In genomic region chr17:46943511-46944393, GRCh38 we compare ENCODE assay signal across 1 cellular context.
TF ChIP-seq lines count a peak whose summit lies in the region.

No MANE protein-coding gene starts in this region.

TF ChIP-seq in K562, 482 proteins besides CTCF, POLR2A, EP300 and RAD21 (continued from another document and continues in another):
- peak; percentile 37; the same call in 1 of the 2 replicates for TF ChIP-seq L3MBTL2 (IDR thresholded peaks at IDR 0.05)
- no peak for TF ChIP-seq PTBP1 (IDR thresholded peaks at IDR 0.05; ENCODE audit: low read depth, low read length)
- TF ChIP-seq TCF7L2 (IDR thresholded peaks at IDR 0.05; ENCODE audit: low read depth, low read length) = no peak
- no peak for TF ChIP-seq BHLHE40 (IDR thresholded peaks at IDR 0.05; ENCODE audit: low read length)
- TF ChIP-seq ZNF511 (CRISPR knock-in tag; IDR thresholded peaks at IDR 0.05) = 0 out of 2 replicates have a peak, but pooled peaks have one; percentile 28
- no peak for TF ChIP-seq HDAC2 (IDR thresholded peaks at IDR 0.05)
- TF ChIP-seq MYNN (IDR thresholded peaks at IDR 0.05) = 0 out of 2 replicates have a peak, but pooled peaks have one; percentile 12
- TF ChIP-seq MYNN (CRISPR knock-in tag; IDR thresholded peaks at IDR 0.05) = no peak
- peak; percentile 56; the same call in 1 of the 2 replicates for TF ChIP-seq FOSL1 (tag; conservative IDR thresholded peaks at IDR 0.05)
- TF ChIP-seq DEAF1 (CRISPR knock-in tag; IDR thresholded peaks at IDR 0.05) = no peak
- no peak for TF ChIP-seq ZNF280A (IDR thresholded peaks at IDR 0.05; ENCODE audit: low read depth, partially characterized antibody)
- no peak for TF ChIP-seq RBM39 (optimal IDR thresholded peaks at IDR 0.05; ENCODE audit: low read depth, low read length)
- no peak for TF ChIP-seq ZNF347 (CRISPR knock-in tag; IDR thresholded peaks at IDR 0.05; ENCODE audit: low read depth)
- no peak for TF ChIP-seq ZNF354B (CRISPR knock-in tag; IDR thresholded peaks at IDR 0.05)
- no peak for TF ChIP-seq MEF2A (IDR thresholded peaks at IDR 0.05; ENCODE audit: control insufficient read depth, low read depth, low read length)
- peak; percentile 94 for TF ChIP-seq POLR2AphosphoS2 (IDR thresholded peaks at IDR 0.05; ENCODE audit: low read length)
- TF ChIP-seq MEF2D (tag; conservative IDR thresholded peaks at IDR 0.05; ENCODE audit: low read depth) = no peak
- TF ChIP-seq RREB1 (CRISPR knock-in tag; IDR thresholded peaks at IDR 0.05) = no peak
- TF ChIP-seq ZNF79 (CRISPR knock-in tag; IDR thresholded peaks at IDR 0.05; ENCODE audit: low read depth) = no peak
- no peak for TF ChIP-seq SMAD2 (IDR thresholded peaks at IDR 0.05; ENCODE audit: low read depth, low read length)
- no peak for TF ChIP-seq PHB2 (IDR thresholded peaks at IDR 0.05; ENCODE audit: low read depth)
- TF ChIP-seq RUNX1 (IDR thresholded peaks at IDR 0.05; ENCODE audit: low read depth) = no peak
- TF ChIP-seq MAZ (CRISPR knock-in tag; conservative IDR thresholded peaks at IDR 0.05 in 1 of 2, IDR thresholded peaks at IDR 0.05 in 1 of 2) = no peak
- TF ChIP-seq FOXJ3 (CRISPR knock-in tag; IDR thresholded peaks at IDR 0.05) = no peak
- 0 out of 2 replicates have a peak, but pooled peaks have one; percentile 13 for TF ChIP-seq JUND (IDR thresholded peaks at IDR 0.05; ENCODE audit: borderline replicate concordance, low read depth, low read length)
- TF ChIP-seq JUND (tag; IDR thresholded peaks at IDR 0.05; ENCODE audit: borderline replicate concordance, low read depth, low read length) = 0 out of 3 replicates have a peak, but pooled peaks have one; percentile 23
- TF ChIP-seq TAF7 (tag; IDR thresholded peaks at IDR 0.05) = no peak
- TF ChIP-seq ZNF277 (CRISPR knock-in tag; IDR thresholded peaks at IDR 0.05; ENCODE audit: borderline replicate concordance) = no peak
- no peak for TF ChIP-seq CBX5 (IDR thresholded peaks at IDR 0.05; ENCODE audit: borderline replicate concordance, low read depth)
- no peak for TF ChIP-seq TCFL5 (CRISPR knock-in tag; conservative IDR thresholded peaks at IDR 0.05)
- no peak for TF ChIP-seq SOX6 (IDR thresholded peaks at IDR 0.05)
- no peak for TF ChIP-seq RBM22 (IDR thresholded peaks at IDR 0.05; ENCODE audit: low read depth, low read length, poor library complexity, severe bottlenecking)
- no peak for TF ChIP-seq ETS1 (conservative IDR thresholded peaks at IDR 0.05; ENCODE audit: control insufficient read depth, low read depth, low read length)
- no peak for TF ChIP-seq DACH1 (IDR thresholded peaks at IDR 0.05; ENCODE audit: partially characterized antibody)
- TF ChIP-seq ZNF778 (CRISPR knock-in tag; IDR thresholded peaks at IDR 0.05) = no peak
- TF ChIP-seq TRIM28 (IDR thresholded peaks at IDR 0.05) = no peak
- TF ChIP-seq SRSF1 (IDR thresholded peaks at IDR 0.05; ENCODE audit: low read depth, low read length) = no peak
- no peak for TF ChIP-seq KLF6 (CRISPR knock-in tag; IDR thresholded peaks at IDR 0.05; ENCODE audit: borderline replicate concordance)
- TF ChIP-seq RFX7 (CRISPR knock-in tag; IDR thresholded peaks at IDR 0.05) = no peak
- TF ChIP-seq ZNF133 (CRISPR knock-in tag; IDR thresholded peaks at IDR 0.05) = no peak
- TF ChIP-seq HDGF (IDR thresholded peaks at IDR 0.05) = no peak
- no peak for TF ChIP-seq U2AF2 (optimal IDR thresholded peaks at IDR 0.05; ENCODE audit: low read depth, low read length)
- TF ChIP-seq ZBTB33 (CRISPR knock-in tag; IDR thresholded peaks at IDR 0.05) = peak; percentile 27
- TF ChIP-seq CBX2 (IDR thresholded peaks at IDR 0.05; ENCODE audit: insufficient read depth, low read length, poor library complexity, severe bottlenecking) = no peak
- TF ChIP-seq CBX3 (IDR thresholded peaks at IDR 0.05; ENCODE audit: borderline replicate concordance in 1 of 2, low read length in 2 of 2) = no peak
- TF ChIP-seq CHD1 (IDR thresholded peaks at IDR 0.05; ENCODE audit: low read length) = no peak
- no peak for TF ChIP-seq USF1 (CRISPR knock-in tag; IDR thresholded peaks at IDR 0.05)
- no peak for TF ChIP-seq JUNB (CRISPR knock-in tag; conservative IDR thresholded peaks at IDR 0.05)
- TF ChIP-seq E2F8 (IDR thresholded peaks at IDR 0.05; ENCODE audit: low read depth, partially characterized antibody) = peak; percentile 38
- no peak for TF ChIP-seq HNRNPL (IDR thresholded peaks at IDR 0.05; ENCODE audit: low read depth, low read length)
- no peak for TF ChIP-seq ARID1B (IDR thresholded peaks at IDR 0.05)
- TF ChIP-seq ERF (CRISPR knock-in tag; IDR thresholded peaks at IDR 0.05) = no peak
- TF ChIP-seq E2F3 (CRISPR knock-in tag; IDR thresholded peaks at IDR 0.05) = no peak
